In the genomic region with DNA sequence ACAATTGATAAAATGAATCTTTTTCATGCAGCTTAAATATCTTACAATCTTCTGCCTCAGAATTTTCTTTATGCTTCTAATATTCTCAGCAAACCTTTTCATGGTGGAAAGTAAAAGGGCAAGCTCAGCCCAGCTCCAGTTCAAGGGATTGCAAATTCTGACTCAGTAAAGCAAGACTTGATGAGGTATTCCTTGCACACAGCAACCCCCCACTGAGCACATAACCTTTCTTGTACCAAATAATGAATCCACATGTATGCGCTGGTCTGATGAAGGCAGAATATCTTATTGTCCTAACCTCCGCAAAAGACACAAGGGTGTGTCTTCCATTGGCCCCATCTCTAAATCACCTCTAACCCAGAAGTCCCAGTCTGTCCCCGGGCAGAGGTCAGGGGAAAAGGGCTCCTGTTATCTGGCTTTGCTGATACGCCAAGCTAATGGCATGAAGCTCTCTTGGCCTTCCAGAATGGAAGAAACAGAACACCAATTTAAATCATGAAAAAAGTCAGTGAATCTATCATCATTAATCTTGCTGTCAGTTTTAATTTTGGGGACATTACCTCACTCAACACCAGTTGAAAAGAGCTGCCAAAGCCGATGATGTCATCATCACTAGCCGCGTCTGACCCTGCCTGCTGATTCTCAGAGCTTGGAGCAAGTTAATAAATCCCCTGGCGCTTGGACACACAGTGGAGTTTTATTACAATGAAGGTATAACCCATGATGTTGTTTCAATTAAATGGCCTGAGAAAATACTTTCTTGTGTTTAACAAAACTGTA, we compare ENCODE assay signal across 12 cellular contexts.
A peak's percentile ranks its signal among the peaks of the same experiment; 100 is the strongest.
DNase-seq lines count a peak whose midpoint lies in the region; ATAC-seq, FAIRE-seq and TF ChIP-seq lines count a peak whose summit lies in the region.
"Had no signal": no experiment of that assay in that cellular context is flagged by ENCODE, and none has a peak within 500 bp of the region (broad histone marks: within the 10 kb centered on the region; RNA-seq: fewer than 3 reads in every experiment).

No MANE protein-coding gene starts in this region.

- H4K20me1 ChIP-seq in Karpas-422 (ENCODE audit: insufficient read depth, low read depth, low read length): no peaks in the 10 kb centered on the region

- H3K9ac ChIP-seq in Karpas-422 (ENCODE audit: low read length): no peak overlapping the region
- H3K9ac ChIP-seq in skeletal muscle satellite cell (ENCODE audit: low read depth, low read length): peak overlapping the region; percentile 18

- H3K36me3 Mint-ChIP-seq in brain: no peaks in the 10 kb centered on the region

- H3K4me1 ChIP-seq in Karpas-422 (ENCODE audit: low read length): no peaks in the 10 kb centered on the region
- peaks cover 28% of the 10 kb centered on the region for H3K4me1 ChIP-seq in skeletal muscle satellite cell (ENCODE audit: control insufficient read depth, insufficient read depth, low read length)
- H3K4me1 ChIP-seq: Caco-2, testis had no signal

- H3K27ac ChIP-seq in Karpas-422 (ENCODE audit: low read length): no peak overlapping the region
- H3K27ac ChIP-seq: testis had no signal

- no peak overlapping the region for H2AFZ ChIP-seq in Karpas-422 (ENCODE audit: low read length)

- ATAC-seq in GM18909 (IDR thresholded peaks at IDR 0.05; ENCODE audit: poor library complexity, unreplicated experiment): no peak

- peaks cover 35% of the 10 kb centered on the region for H3K4me1 Mint-ChIP-seq in brain

- peaks cover 0 to 3% (median 3%) of the 10 kb centered on the region in 5 experiments for H3K9me3 Mint-ChIP-seq in brain

- H3K27me3 ChIP-seq in Karpas-422 (ENCODE audit: low read length) (no peaks in the 10 kb centered on the region), skeletal muscle satellite cell (ENCODE audit: control insufficient read depth, insufficient read depth, low read length) (peaks cover 35% of the 10 kb centered on the region)
- H3K27me3 ChIP-seq: testis had no signal

- H3K79me2 ChIP-seq in Karpas-422 (ENCODE audit: low read length): no peaks in the 10 kb centered on the region

- no peaks in the 10 kb centered on the region for H3K9me2 ChIP-seq in Karpas-422 (replicated peaks; ENCODE audit: insufficient read depth, low read length)

- peak overlapping the region in 3 of 5 experiments; percentile 54 to 95 (median 66) for H3K27ac Mint-ChIP-seq in brain

- no peak for FAIRE-seq in frontal cortex (lab: Jason Lieb, UNC)
- FAIRE-seq: GM12892 had no signal

- H3K4me2 ChIP-seq in Karpas-422 (ENCODE audit: low read depth, low read length, poor library complexity, severe bottlenecking): no peak overlapping the region
- no peak overlapping the region for H3K4me2 ChIP-seq in skeletal muscle satellite cell (ENCODE audit: low read length)

- no peaks in the 10 kb centered on the region for H3K36me3 ChIP-seq in Karpas-422 (ENCODE audit: insufficient read depth, low read length)
- H3K36me3 ChIP-seq in skeletal muscle satellite cell (ENCODE audit: insufficient read depth, low read length): no peaks in the 10 kb centered on the region

- H3K9me3 ChIP-seq in Karpas-422 (ENCODE audit: low read length) (no peaks in the 10 kb centered on the region), skeletal muscle satellite cell (replicated peaks; ENCODE audit: low read length) (peaks cover 3% of the 10 kb centered on the region)
- H3K9me3 ChIP-seq: Caco-2, testis had no signal

- no peak for TF ChIP-seq CTCF in brain (conservative IDR thresholded peaks at IDR 0.05)

- H3K4me3 Mint-ChIP-seq in brain: no peak overlapping the region

- DNase-seq in Karpas-422: peak; percentile 38
- peak; percentile 81 for DNase-seq in kidney tubule cell (ENCODE audit: low spot score)
- no peak for DNase-seq in NCI-H2196 (lab: John Stamatoyannopoulos, UW; ENCODE audit: unreplicated experiment)
- DNase-seq in SIG-M5 treated with dmso at 0.1 percent for 504 hours (lab: John Stamatoyannopoulos, UW; ENCODE audit: unreplicated experiment): no peak
- no peak for DNase-seq in frontal cortex (ENCODE audit: low spot score in 2 of 2)
- DNase-seq: Caco-2, SW 1271, testis had no signal

- H3K27me3 Mint-ChIP-seq in brain: no peaks in the 10 kb centered on the region

- H3K4me3 ChIP-seq in Karpas-422 (ENCODE audit: low read length) (no peak overlapping the region), skeletal muscle satellite cell (ENCODE audit: low read length) (no peak overlapping the region)
- H3K4me3 ChIP-seq: testis had no signal

Comparison
In these comparisons a context has a peak if more than half of its experiments do, and no peak if none do; other contexts are left out.
1. DNase-seq: peak in Karpas-422 (single experiment) and kidney tubule cell (single experiment); none in NCI-H2196 (single experiment), SIG-M5 treated with dmso at 0.1 percent for 504 hours (single experiment) and frontal cortex (0 of 2).